ENCODE assay signal across 3 cellular contexts in genomic region chr19:38831142-38831605, GRCh38.
TF ChIP-seq lines count a peak whose summit lies in the region.

No MANE protein-coding gene starts in this region.

TF ChIP-seq in GM23338, 12 proteins besides CTCF, POLR2A, EP300 and RAD21 (continues in another document):
- TF ChIP-seq CREB1 (CRISPR knock-in tag; IDR thresholded peaks at IDR 0.05; ENCODE audit: low read depth) (no peak), JUNB (IDR thresholded peaks at IDR 0.05; ENCODE audit: unreplicated experiment) (no peak), EZH2 (IDR thresholded peaks at IDR 0.05; ENCODE audit: low read depth, unreplicated experiment) (no peak), ETS1 (IDR thresholded peaks at IDR 0.05) (no peak), STAT1 (IDR thresholded peaks at IDR 0.05; ENCODE audit: unreplicated experiment) (no peak), NANOG (IDR thresholded peaks at IDR 0.05; ENCODE audit: borderline replicate concordance) (no peak), ZNF114 (CRISPR knock-in tag; IDR thresholded peaks at IDR 0.05) (no peak), ZNF331 (CRISPR knock-in tag; IDR thresholded peaks at IDR 0.05; ENCODE audit: low read depth) (no peak)

TF ChIP-seq in Ishikawa, 13 proteins besides CTCF, POLR2A, EP300 and RAD21:
- no peak for TF ChIP-seq EGR1 (IDR thresholded peaks at IDR 0.05)
- no peak for TF ChIP-seq YY1 (IDR thresholded peaks at IDR 0.05; ENCODE audit: low read depth)
- TF ChIP-seq TEAD4 (IDR thresholded peaks at IDR 0.05), result peak; percentile 77

TF ChIP-seq in WTC11, 78 proteins besides CTCF, POLR2A, EP300 and RAD21:
- no peak for TF ChIP-seq GTF2I (CRISPR knock-in tag; conservative IDR thresholded peaks at IDR 0.05)
- TF ChIP-seq FOXP4 (CRISPR knock-in tag; IDR thresholded peaks at IDR 0.05), result peak; percentile 54; the same call in 1 of the 2 replicates
TF ChIP-seq in WTC11: peak in this region for 1.
